34 cellular contexts compared by ENCODE assay signal in genomic region chr17:34958438-34958837, GRCh38.
"Had no signal": no experiment of that assay in that cellular context is flagged by ENCODE, and none has a peak within 500 bp of the region (broad histone marks: within the 10 kb centered on the region; RNA-seq: fewer than 3 reads in every experiment).

No MANE protein-coding gene starts in this region.

- DNase-seq: activated B cell treated with CpG ODN at 0.5 μM for 24 hours; activated CD4-positive, alpha-beta memory T cell treated with anti-CD3 and anti-CD28 coated beads for 36 hours; activated CD4-positive, alpha-beta T cell treated with anti-CD3 and anti-CD28 coated beads for 4 hours; activated CD4-positive, alpha-beta T cell treated with anti-CD3 and anti-CD28 coated beads, Interleukin-2, amount 50 U/mL, for 1 hour; activated CD4-positive, alpha-beta T cell treated with anti-CD3 and anti-CD28 coated beads, Interleukin-2, amount 50 U/mL, for 4 hours; activated CD4-positive, CD25-positive, alpha-beta regulatory T cell treated with anti-CD3 and anti-CD28 coated beads, Interleukin-2, amount 50 U/mL, for 72 hours; activated CD8-positive, alpha-beta memory T cell treated with anti-CD3 and anti-CD28 coated beads, Interleukin-2, amount 50 U/mL, for 4 hours; activated CD8-positive, alpha-beta T cell treated with anti-CD3 and anti-CD28 coated beads for 36 hours; activated effector memory CD4-positive, alpha-beta T cell treated with anti-CD3 and anti-CD28 coated beads, Interleukin-2, amount 50 U/mL, for 16 hours; activated gamma-delta T cell treated with Interleukin-2 at 50 U/mL for 16 hours; activated naive CD4-positive, alpha-beta T cell; activated naive CD4-positive, alpha-beta T cell treated with anti-CD3 and anti-CD28 coated beads for 36 hours; activated naive CD4-positive, alpha-beta T cell treated with anti-CD3 and anti-CD28 coated beads, Interleukin-2, amount 50 U/mL, for 16 hours; activated naive CD8-positive, alpha-beta T cell treated with anti-CD3 and anti-CD28 coated beads for 36 hours; activated T-cell treated with anti-CD3 and anti-CD28 coated beads for 4 hours; activated T-cell treated with anti-CD3 and anti-CD28 coated beads, Interleukin-2, amount 50 U/mL, for 1 hour; activated T-cell treated with anti-CD3 and anti-CD28 coated beads, Interleukin-2, amount 50 U/mL, for 4 hours; activated T-cell treated with anti-CD3 and anti-CD28 coated beads, Interleukin-2, amount 50 U/mL, for 72 hours; adrenal gland; amniotic stem cell; aorta; body of pancreas; brain microvascular endothelial cell; central memory CD4-positive, alpha-beta T cell; T-helper 1 cell; T-helper 2 cell; T-helper 9 cell had no signal

- H3K36me3 ChIP-seq: adrenal gland, brain microvascular endothelial cell, breast epithelium had no signal

- H3K4me3 Mint-ChIP-seq: activated B cell treated with CpG ODN at 0.5 μM for 24 hours; activated CD4-positive, alpha-beta memory T cell treated with anti-CD3 and anti-CD28 coated beads for 36 hours; activated CD4-positive, alpha-beta T cell treated with anti-CD3 and anti-CD28 coated beads, Interleukin-2, amount 10 ng/mL, durations not matched to agents 24 days and 14 days; activated CD8-positive, alpha-beta T cell treated with anti-CD3 and anti-CD28 coated beads for 36 hours; activated naive CD4-positive, alpha-beta T cell treated with anti-CD3 and anti-CD28 coated beads for 36 hours; activated naive CD8-positive, alpha-beta T cell treated with anti-CD3 and anti-CD28 coated beads for 36 hours; activated T-cell treated with anti-CD3 and anti-CD28 coated beads, Interleukin-2, amount 50 U/mL, for 4 hours; activated T-cell treated with anti-CD3 and anti-CD28 coated beads, Interleukin-2, amount 50 U/mL, for 72 hours; activated T-helper 1 cell treated with anti-CD3 and anti-CD28 coated beads, Interleukin-12 subunit alpha, Interleukin-12 subunit beta, Interleukin-2, Interleukin-4 antibody, amounts not matched to agents 30 ng/mL and 10 ng/mL and 1 ng/mL, durations not matched to agents 14 hours and 24 hours and 36 hours; activated T-helper 17 cell treated with anti-CD3 and anti-CD28 coated beads, Interleukin-2, amount 50 U/mL, for 72 hours; T-helper 1 cell treated with Interleukin-12 subunit alpha and Interleukin-12 subunit beta and Interleukin-4 antibody, amounts not matched to agents 30 μg/mL and 1 μg/mL, for 36 hours; T-helper 2 cell treated with Interferon-gamma antibody and Interleukin-4, amounts not matched to agents 5 μg/mL and 100 μg/mL, for 36 hours had no signal

- H3K9me3 Mint-ChIP-seq: activated CD4-positive, alpha-beta memory T cell treated with anti-CD3 and anti-CD28 coated beads for 36 hours; activated CD8-positive, alpha-beta T cell treated with anti-CD3 and anti-CD28 coated beads for 36 hours; activated naive CD4-positive, alpha-beta T cell treated with anti-CD3 and anti-CD28 coated beads for 36 hours; activated naive CD8-positive, alpha-beta T cell treated with anti-CD3 and anti-CD28 coated beads for 36 hours; activated T-cell treated with anti-CD3 and anti-CD28 coated beads, Interleukin-2, amount 50 U/mL, for 72 hours; T-helper 2 cell treated with Interferon-gamma antibody and Interleukin-4, amounts not matched to agents 5 μg/mL and 100 μg/mL, for 36 hours had no signal

- H3K4me3 ChIP-seq: adrenal gland, body of pancreas, breast epithelium had no signal

- H3K27me3 Mint-ChIP-seq: activated CD4-positive, alpha-beta memory T cell treated with anti-CD3 and anti-CD28 coated beads for 36 hours; activated T-helper 17 cell treated with anti-CD3 and anti-CD28 coated beads, Interleukin-2, amount 50 U/mL, for 72 hours had no signal

- H3K27ac Mint-ChIP-seq: activated B cell treated with CpG ODN at 0.5 μM for 24 hours; activated CD4-positive, alpha-beta memory T cell treated with anti-CD3 and anti-CD28 coated beads for 36 hours; activated CD4-positive, alpha-beta T cell treated with anti-CD3 and anti-CD28 coated beads, Interleukin-2, amount 10 ng/mL, durations not matched to agents 24 days and 14 days; activated CD8-positive, alpha-beta T cell treated with anti-CD3 and anti-CD28 coated beads for 36 hours; activated naive CD4-positive, alpha-beta T cell treated with anti-CD3 and anti-CD28 coated beads for 36 hours; activated naive CD4-positive, alpha-beta T cell treated with anti-CD3 and anti-CD28 coated beads, Interleukin-2, amount 50 U/mL, for 72 hours; activated naive CD8-positive, alpha-beta T cell treated with anti-CD3 and anti-CD28 coated beads for 36 hours; activated T-cell treated with anti-CD3 and anti-CD28 coated beads, Interleukin-2, amount 50 U/mL, for 72 hours; activated T-helper 1 cell treated with anti-CD3 and anti-CD28 coated beads, Interleukin-12 subunit alpha, Interleukin-12 subunit beta, Interleukin-2, Interleukin-4 antibody, amounts not matched to agents 30 ng/mL and 10 ng/mL and 1 ng/mL, durations not matched to agents 14 hours and 24 hours and 36 hours; activated T-helper 17 cell treated with anti-CD3 and anti-CD28 coated beads, Interleukin-2, amount 50 U/mL, for 72 hours; T-helper 1 cell treated with Interleukin-12 subunit alpha and Interleukin-12 subunit beta and Interleukin-4 antibody, amounts not matched to agents 30 μg/mL and 1 μg/mL, for 36 hours; T-helper 2 cell treated with Interferon-gamma antibody and Interleukin-4, amounts not matched to agents 5 μg/mL and 100 μg/mL, for 36 hours had no signal

- ATAC-seq: activated CD8-positive, alpha-beta T cell treated with anti-CD3 and anti-CD28 coated beads for 36 hours; activated naive CD4-positive, alpha-beta T cell treated with anti-CD3 and anti-CD28 coated beads, Interleukin-2, amount 50 U/mL, for 72 hours; activated T-cell treated with anti-CD3 and anti-CD28 coated beads, Interleukin-2, amount 50 U/mL, for 4 hours; activated T-cell treated with anti-CD3 and anti-CD28 coated beads, Interleukin-2, amount 50 U/mL, for 72 hours; activated T-helper 17 cell treated with anti-CD3 and anti-CD28 coated beads, Interleukin-2, amount 50 U/mL, for 72 hours; body of pancreas had no signal

- H3K27me3 ChIP-seq: adrenal gland, body of pancreas, brain microvascular endothelial cell, breast epithelium had no signal

- H3K9me3 ChIP-seq: adrenal gland, body of pancreas, breast epithelium had no signal

- H3K27ac ChIP-seq: adrenal gland, body of pancreas, brain microvascular endothelial cell, breast epithelium had no signal
